Comparison of ENCODE assay signal across 1 cellular context in the genomic region with DNA sequence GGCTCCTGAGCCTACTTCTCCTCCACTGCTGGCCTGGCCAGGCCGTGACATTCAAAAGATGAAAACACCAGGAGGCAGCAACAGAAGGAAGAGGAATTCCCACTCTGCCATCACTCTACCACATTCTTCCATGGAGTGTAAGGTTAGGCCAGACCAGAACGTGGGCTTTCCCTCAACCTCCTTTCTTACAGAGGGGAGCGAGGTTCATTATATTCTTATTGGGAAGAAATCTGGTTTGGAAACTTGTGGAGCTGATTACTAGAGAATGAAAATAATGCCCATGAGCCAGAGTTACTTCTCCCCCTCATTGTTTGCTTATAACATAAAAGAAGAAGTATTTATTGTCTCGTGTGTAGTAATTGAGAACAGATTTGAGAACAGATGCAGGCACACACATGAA.
TF ChIP-seq lines count a peak whose summit lies in the region.

No MANE protein-coding gene starts in this region.

TF ChIP-seq in SK-N-SH treated with all-trans-retinoic acid at 6 μM for 48 hours, 23 proteins besides CTCF, POLR2A, EP300 and RAD21 (continued from another document):
- TF ChIP-seq, protein P1, sequence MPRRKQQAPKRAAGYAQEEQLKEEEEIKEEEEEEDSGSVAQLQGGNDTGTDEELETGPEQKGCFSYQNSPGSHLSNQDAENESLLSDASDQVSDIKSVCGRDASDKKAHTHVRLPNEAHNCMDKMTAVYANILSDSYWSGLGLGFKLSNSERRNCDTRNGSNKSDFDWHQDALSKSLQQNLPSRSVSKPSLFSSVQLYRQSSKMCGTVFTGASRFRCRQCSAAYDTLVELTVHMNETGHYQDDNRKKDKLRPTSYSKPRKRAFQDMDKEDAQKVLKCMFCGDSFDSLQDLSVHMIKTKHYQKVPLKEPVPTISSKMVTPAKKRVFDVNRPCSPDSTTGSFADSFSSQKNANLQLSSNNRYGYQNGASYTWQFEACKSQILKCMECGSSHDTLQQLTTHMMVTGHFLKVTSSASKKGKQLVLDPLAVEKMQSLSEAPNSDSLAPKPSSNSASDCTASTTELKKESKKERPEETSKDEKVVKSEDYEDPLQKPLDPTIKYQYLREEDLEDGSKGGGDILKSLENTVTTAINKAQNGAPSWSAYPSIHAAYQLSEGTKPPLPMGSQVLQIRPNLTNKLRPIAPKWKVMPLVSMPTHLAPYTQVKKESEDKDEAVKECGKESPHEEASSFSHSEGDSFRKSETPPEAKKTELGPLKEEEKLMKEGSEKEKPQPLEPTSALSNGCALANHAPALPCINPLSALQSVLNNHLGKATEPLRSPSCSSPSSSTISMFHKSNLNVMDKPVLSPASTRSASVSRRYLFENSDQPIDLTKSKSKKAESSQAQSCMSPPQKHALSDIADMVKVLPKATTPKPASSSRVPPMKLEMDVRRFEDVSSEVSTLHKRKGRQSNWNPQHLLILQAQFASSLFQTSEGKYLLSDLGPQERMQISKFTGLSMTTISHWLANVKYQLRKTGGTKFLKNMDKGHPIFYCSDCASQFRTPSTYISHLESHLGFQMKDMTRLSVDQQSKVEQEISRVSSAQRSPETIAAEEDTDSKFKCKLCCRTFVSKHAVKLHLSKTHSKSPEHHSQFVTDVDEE (CRISPR knock-in tag; IDR thresholded peaks at IDR 0.05): no peak
- TF ChIP-seq OSR1 (CRISPR knock-in tag; IDR thresholded peaks at IDR 0.05): no peak
- TF ChIP-seq, protein P2, sequence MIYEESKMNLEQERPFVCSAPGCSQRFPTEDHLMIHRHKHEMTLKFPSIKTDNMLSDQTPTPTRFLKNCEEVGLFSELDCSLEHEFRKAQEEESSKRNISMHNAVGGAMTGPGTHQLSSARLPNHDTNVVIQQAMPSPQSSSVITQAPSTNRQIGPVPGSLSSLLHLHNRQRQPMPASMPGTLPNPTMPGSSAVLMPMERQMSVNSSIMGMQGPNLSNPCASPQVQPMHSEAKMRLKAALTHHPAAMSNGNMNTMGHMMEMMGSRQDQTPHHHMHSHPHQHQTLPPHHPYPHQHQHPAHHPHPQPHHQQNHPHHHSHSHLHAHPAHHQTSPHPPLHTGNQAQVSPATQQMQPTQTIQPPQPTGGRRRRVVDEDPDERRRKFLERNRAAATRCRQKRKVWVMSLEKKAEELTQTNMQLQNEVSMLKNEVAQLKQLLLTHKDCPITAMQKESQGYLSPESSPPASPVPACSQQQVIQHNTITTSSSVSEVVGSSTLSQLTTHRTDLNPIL (CRISPR knock-in tag; IDR thresholded peaks at IDR 0.05; ENCODE audit: low read depth): no peak
- no peak for TF ChIP-seq ZNF70 (CRISPR knock-in tag; IDR thresholded peaks at IDR 0.05)
- TF ChIP-seq, protein P3, sequence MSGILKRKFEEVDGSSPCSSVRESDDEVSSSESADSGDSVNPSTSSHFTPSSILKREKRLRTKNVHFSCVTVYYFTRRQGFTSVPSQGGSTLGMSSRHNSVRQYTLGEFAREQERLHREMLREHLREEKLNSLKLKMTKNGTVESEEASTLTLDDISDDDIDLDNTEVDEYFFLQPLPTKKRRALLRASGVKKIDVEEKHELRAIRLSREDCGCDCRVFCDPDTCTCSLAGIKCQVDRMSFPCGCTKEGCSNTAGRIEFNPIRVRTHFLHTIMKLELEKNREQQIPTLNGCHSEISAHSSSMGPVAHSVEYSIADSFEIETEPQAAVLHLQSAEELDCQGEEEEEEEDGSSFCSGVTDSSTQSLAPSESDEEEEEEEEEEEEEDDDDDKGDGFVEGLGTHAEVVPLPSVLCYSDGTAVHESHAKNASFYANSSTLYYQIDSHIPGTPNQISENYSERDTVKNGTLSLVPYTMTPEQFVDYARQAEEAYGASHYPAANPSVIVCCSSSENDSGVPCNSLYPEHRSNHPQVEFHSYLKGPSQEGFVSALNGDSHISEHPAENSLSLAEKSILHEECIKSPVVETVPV (CRISPR knock-in tag; IDR thresholded peaks at IDR 0.05): no peak
- TF ChIP-seq CSDC2 (CRISPR knock-in tag; IDR thresholded peaks at IDR 0.05): no peak
- no peak for TF ChIP-seq ZNF8 (CRISPR knock-in tag; IDR thresholded peaks at IDR 0.05)
- no peak for TF ChIP-seq TCF4 (CRISPR knock-in tag; IDR thresholded peaks at IDR 0.05; ENCODE audit: borderline replicate concordance)
- TF ChIP-seq, protein P4, sequence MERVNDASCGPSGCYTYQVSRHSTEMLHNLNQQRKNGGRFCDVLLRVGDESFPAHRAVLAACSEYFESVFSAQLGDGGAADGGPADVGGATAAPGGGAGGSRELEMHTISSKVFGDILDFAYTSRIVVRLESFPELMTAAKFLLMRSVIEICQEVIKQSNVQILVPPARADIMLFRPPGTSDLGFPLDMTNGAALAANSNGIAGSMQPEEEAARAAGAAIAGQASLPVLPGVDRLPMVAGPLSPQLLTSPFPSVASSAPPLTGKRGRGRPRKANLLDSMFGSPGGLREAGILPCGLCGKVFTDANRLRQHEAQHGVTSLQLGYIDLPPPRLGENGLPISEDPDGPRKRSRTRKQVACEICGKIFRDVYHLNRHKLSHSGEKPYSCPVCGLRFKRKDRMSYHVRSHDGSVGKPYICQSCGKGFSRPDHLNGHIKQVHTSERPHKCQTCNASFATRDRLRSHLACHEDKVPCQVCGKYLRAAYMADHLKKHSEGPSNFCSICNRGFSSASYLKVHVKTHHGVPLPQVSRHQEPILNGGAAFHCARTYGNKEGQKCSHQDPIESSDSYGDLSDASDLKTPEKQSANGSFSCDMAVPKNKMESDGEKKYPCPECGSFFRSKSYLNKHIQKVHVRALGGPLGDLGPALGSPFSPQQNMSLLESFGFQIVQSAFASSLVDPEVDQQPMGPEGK (CRISPR knock-in tag; IDR thresholded peaks at IDR 0.05; ENCODE audit: borderline replicate concordance): no peak
- no peak for TF ChIP-seq ARNTL (CRISPR knock-in tag; IDR thresholded peaks at IDR 0.05; ENCODE audit: borderline replicate concordance, low read depth)
- no peak for TF ChIP-seq SNAI2 (CRISPR knock-in tag; IDR thresholded peaks at IDR 0.05)
- TF ChIP-seq, protein P5, sequence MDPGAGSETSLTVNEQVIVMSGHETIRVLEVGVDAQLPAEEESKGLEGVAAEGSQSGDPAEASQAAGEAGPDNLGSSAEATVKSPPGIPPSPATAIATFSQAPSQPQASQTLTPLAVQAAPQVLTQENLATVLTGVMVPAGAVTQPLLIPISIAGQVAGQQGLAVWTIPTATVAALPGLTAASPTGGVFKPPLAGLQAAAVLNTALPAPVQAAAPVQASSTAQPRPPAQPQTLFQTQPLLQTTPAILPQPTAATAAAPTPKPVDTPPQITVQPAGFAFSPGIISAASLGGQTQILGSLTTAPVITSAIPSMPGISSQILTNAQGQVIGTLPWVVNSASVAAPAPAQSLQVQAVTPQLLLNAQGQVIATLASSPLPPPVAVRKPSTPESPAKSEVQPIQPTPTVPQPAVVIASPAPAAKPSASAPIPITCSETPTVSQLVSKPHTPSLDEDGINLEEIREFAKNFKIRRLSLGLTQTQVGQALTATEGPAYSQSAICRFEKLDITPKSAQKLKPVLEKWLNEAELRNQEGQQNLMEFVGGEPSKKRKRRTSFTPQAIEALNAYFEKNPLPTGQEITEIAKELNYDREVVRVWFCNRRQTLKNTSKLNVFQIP (CRISPR knock-in tag; IDR thresholded peaks at IDR 0.05; ENCODE audit: borderline replicate concordance, low read depth): no peak
- TF ChIP-seq TOX (CRISPR knock-in tag; IDR thresholded peaks at IDR 0.05; ENCODE audit: borderline replicate concordance): no peak
- TF ChIP-seq ZFP3 (CRISPR knock-in tag; IDR thresholded peaks at IDR 0.05): no peak
- no peak for TF ChIP-seq RARB (CRISPR knock-in tag; IDR thresholded peaks at IDR 0.05)
